Comparison of ENCODE assay signal across 8 cellular contexts in genomic region chr11:62054484-62055121, GRCh38.
A peak's percentile ranks its signal among the peaks of the same experiment; 100 is the strongest.
DNase-seq lines count a peak whose midpoint lies in the region; ATAC-seq and TF ChIP-seq lines count a peak whose summit lies in the region.

No MANE protein-coding gene starts in this region.

- H3K79me2 ChIP-seq in SK-N-SH (ENCODE audit: insufficient read depth): no peaks in the 10 kb centered on the region

- no peaks in the 10 kb centered on the region for H4K20me1 ChIP-seq in SK-N-SH (ENCODE audit: insufficient read depth)

- intact Hi-C loops in sigmoid colon (cut with DNase I): no loop called here

- H3K27me3 ChIP-seq in SK-N-SH (ENCODE audit: insufficient read depth) (no peaks in the 10 kb centered on the region), sigmoid colon (no peaks in the 10 kb centered on the region)

- H3K9me3 Mint-ChIP-seq in natural killer cell treated with Interleukin-12 subunit alpha and Interleukin-12 subunit beta and Interleukin-15 and Interleukin-18, amount 100 ng/mL, for 72 hours: no peaks in the 10 kb centered on the region

- TF ChIP-seq CTCF in SK-N-SH (IDR thresholded peaks at IDR 0.05) (peak; percentile 27; the same call in 1 of the 2 replicates), cardiac fibroblast (IDR thresholded peaks at IDR 0.05; ENCODE audit: low read depth, low read length) (peak; percentile 41), sigmoid colon (IDR thresholded peaks at IDR 0.05) (peak in 2 of 4 experiments; percentile 33 to 50)

- H3K4me1 Mint-ChIP-seq in natural killer cell treated with Interleukin-12 subunit alpha and Interleukin-12 subunit beta and Interleukin-15 and Interleukin-18, amount 100 ng/mL, for 72 hours (ENCODE audit: low read depth in 2 of 2): peaks cover 0 to 9% of the 10 kb centered on the region in 2 donors

- DNase-seq in SK-N-SH (no peak), NCI-H1105 (lab: John Stamatoyannopoulos, UW) (peak; percentile 44), cardiac fibroblast (ENCODE audit: low read depth in 2 of 2) (peak; percentile 61 to 78), sigmoid colon (peak; percentile 69), NCI-H1048 (lab: John Stamatoyannopoulos, UW) (no peak)
- DNase-seq in natural killer cell treated with Interleukin-12 subunit alpha and Interleukin-12 subunit beta and Interleukin-15 and Interleukin-18, amount 100 ng/mL, for 72 hours (ENCODE audit: low spot score): no peak

- no peak overlapping the region for H3K27ac Mint-ChIP-seq in natural killer cell treated with Interleukin-12 subunit alpha and Interleukin-12 subunit beta and Interleukin-15 and Interleukin-18, amount 100 ng/mL, for 72 hours

- no peaks in the 10 kb centered on the region for H3K9me3 ChIP-seq in SK-N-SH
- no peaks in the 10 kb centered on the region for H3K9me3 ChIP-seq in sigmoid colon

- TF ChIP-seq EP300 in SK-N-SH (IDR thresholded peaks at IDR 0.05; ENCODE audit: borderline replicate concordance in 1 of 2, low read depth in 1 of 2, low read length in 1 of 2) (no peak), sigmoid colon (IDR thresholded peaks at IDR 0.05) (no peak)

- no peak overlapping the region for H3K4me2 ChIP-seq in SK-N-SH

- H3K9ac ChIP-seq in SK-N-SH: no peak overlapping the region

- H3K9me2 ChIP-seq in SK-N-SH: no peaks in the 10 kb centered on the region

- TF ChIP-seq RAD21 in SK-N-SH (IDR thresholded peaks at IDR 0.05; ENCODE audit: low read length): peak; percentile 48

- H3K27ac ChIP-seq in SK-N-SH (ENCODE audit: low read depth in 2 of 2, low read length in 1 of 2) (no peak overlapping the region), sigmoid colon (no peak overlapping the region)

- no peaks in the 10 kb centered on the region for H3F3A ChIP-seq in SK-N-SH (replicated peaks; ENCODE audit: insufficient read depth)

- 58% methylated on average over 8 of the region's 8 CpGs for WGBS in SK-N-SH (ENCODE audit: low lambda C conversion rate)
- WGBS in sigmoid colon, 2 donors: 21 to 77% methylated on average over 8 of the region's 8 CpGs

- H3K4me3 ChIP-seq in SK-N-SH (ENCODE audit: low read depth in 2 of 2, low read length in 1 of 2) (no peak overlapping the region), cardiac fibroblast (replicated peaks in 1 of 2; ENCODE audit: low read depth in 2 of 2, low read length in 2 of 2) (no peak overlapping the region), sigmoid colon (no peak overlapping the region)

- H3K4me1 ChIP-seq in SK-N-SH (ENCODE audit: control insufficient read depth in 1 of 2, insufficient read depth in 2 of 2, low read depth in 1 of 2, low read length in 1 of 2) (no peaks in the 10 kb centered on the region), sigmoid colon (no peaks in the 10 kb centered on the region)

- peaks cover 0 to 4% of the 10 kb centered on the region in 2 donors for H3K27me3 Mint-ChIP-seq in natural killer cell treated with Interleukin-12 subunit alpha and Interleukin-12 subunit beta and Interleukin-15 and Interleukin-18, amount 100 ng/mL, for 72 hours

- POLR2A ChIA-PET in SK-N-SH (lab: Yijun Ruan, JAX): no interaction called here

- TF ChIP-seq POLR2A in sigmoid colon (IDR thresholded peaks at IDR 0.05): no peak

- ATAC-seq in SK-N-SH treated with all-trans-retinoic acid at 6 μM for 48 hours (no peak), HG03432 (IDR thresholded peaks at IDR 0.05; ENCODE audit: unreplicated experiment) (no peak)
- no peak for ATAC-seq in natural killer cell treated with Interleukin-12 subunit alpha and Interleukin-12 subunit beta and Interleukin-15 and Interleukin-18, amount 100 ng/mL, for 72 hours

- H3K36me3 ChIP-seq in SK-N-SH (replicated peaks in 1 of 2; ENCODE audit: control insufficient read depth in 1 of 2, insufficient read depth in 2 of 2, low read length in 1 of 2) (no peaks in the 10 kb centered on the region), sigmoid colon (no peaks in the 10 kb centered on the region)

- no peak overlapping the region for H3K4me3 Mint-ChIP-seq in natural killer cell treated with Interleukin-12 subunit alpha and Interleukin-12 subunit beta and Interleukin-15 and Interleukin-18, amount 100 ng/mL, for 72 hours

- CTCF ChIA-PET in SK-N-SH (lab: Yijun Ruan, JAX): interaction anchor here (0.6 to 5.3 kb wide), 3 partner anchors 28 to 115 kb away, joined by 3 to 31 read pairs (median 4); no protein-coding TSS in a partner anchor

- no peaks in the 10 kb centered on the region for H3K36me3 Mint-ChIP-seq in natural killer cell treated with Interleukin-12 subunit alpha and Interleukin-12 subunit beta and Interleukin-15 and Interleukin-18, amount 100 ng/mL, for 72 hours

- no peak overlapping the region for H2AFZ ChIP-seq in SK-N-SH (ENCODE audit: low read depth)

TF ChIP-seq in SK-N-SH, 30 proteins besides CTCF, POLR2A, EP300 and RAD21 (continues in another document):
- TF ChIP-seq RCOR1 (IDR thresholded peaks at IDR 0.05; ENCODE audit: low read length): no peak
- no peak for TF ChIP-seq SIN3A (IDR thresholded peaks at IDR 0.05; ENCODE audit: borderline replicate concordance, low read depth, low read length)
- no peak for TF ChIP-seq FOXJ3 (CRISPR knock-in tag; IDR thresholded peaks at IDR 0.05)
- no peak for TF ChIP-seq NRF1 (IDR thresholded peaks at IDR 0.05; ENCODE audit: low read depth, low read length)
- TF ChIP-seq MEF2A (IDR thresholded peaks at IDR 0.05; ENCODE audit: borderline replicate concordance, low read depth): no peak
- no peak for TF ChIP-seq FOXM1 (IDR thresholded peaks at IDR 0.05; ENCODE audit: low read depth)
- no peak for TF ChIP-seq MXI1 (IDR thresholded peaks at IDR 0.05; ENCODE audit: low read depth, low read length)
- TF ChIP-seq EZH2phosphoT487 (IDR thresholded peaks at IDR 0.05; ENCODE audit: borderline replicate concordance, low read depth): no peak
- no peak for TF ChIP-seq FOSL2 (IDR thresholded peaks at IDR 0.05; ENCODE audit: borderline replicate concordance, low read depth)
- TF ChIP-seq RXRA (IDR thresholded peaks at IDR 0.05; ENCODE audit: borderline replicate concordance, low read depth): no peak
- TF ChIP-seq MAX (IDR thresholded peaks at IDR 0.05; ENCODE audit: low read depth): no peak
- no peak for TF ChIP-seq ZBTB33 (IDR thresholded peaks at IDR 0.05; ENCODE audit: borderline replicate concordance, low read depth)
- no peak for TF ChIP-seq JUND (IDR thresholded peaks at IDR 0.05)
- TF ChIP-seq YY1 (IDR thresholded peaks at IDR 0.05; ENCODE audit: low read depth): no peak

TF ChIP-seq in SK-N-SH treated with all-trans-retinoic acid at 6 μM for 48 hours, 23 proteins besides CTCF, POLR2A, EP300 and RAD21:
- TF ChIP-seq ARNTL (CRISPR knock-in tag; IDR thresholded peaks at IDR 0.05; ENCODE audit: borderline replicate concordance, low read depth): no peak
- no peak for TF ChIP-seq ESRRG (CRISPR knock-in tag; IDR thresholded peaks at IDR 0.05)
- TF ChIP-seq OSR1 (CRISPR knock-in tag; IDR thresholded peaks at IDR 0.05): no peak
- TF ChIP-seq GLIS3 (CRISPR knock-in tag; IDR thresholded peaks at IDR 0.05): no peak
- no peak for TF ChIP-seq TCF4 (CRISPR knock-in tag; IDR thresholded peaks at IDR 0.05; ENCODE audit: borderline replicate concordance)
- no peak for TF ChIP-seq ZFP30 (CRISPR knock-in tag; IDR thresholded peaks at IDR 0.05)

Comparison
In these comparisons a context has a peak if more than half of its experiments do, and no peak if none do; other contexts are left out.
1. DNase-seq: peak in NCI-H1105 (single experiment), cardiac fibroblast (2 of 2) and sigmoid colon (single experiment); none in SK-N-SH (single experiment), NCI-H1048 (single experiment) and natural killer cell treated with Interleukin-12 subunit alpha and Interleukin-12 subunit beta and Interleukin-15 and Interleukin-18, amount 100 ng/mL, for 72 hours (single experiment).